8 cellular contexts compared by ENCODE assay signal in genomic region chr7:23473848-23474097, GRCh38. TPM values are rescaled to one million over a fixed set of nuclear protein-coding genes. Genes with fewer than 3 reads are reported as not detected.
DNase-seq lines count a peak whose midpoint lies in the region; ATAC-seq, FAIRE-seq and TF ChIP-seq lines count a peak whose summit lies in the region.

No MANE protein-coding gene starts in this region.

- peaks cover 80% of the 10 kb centered on the region for H3K27me3 Mint-ChIP-seq in activated naive CD4-positive, alpha-beta T cell treated with anti-CD3 and anti-CD28 coated beads, Interleukin-2, amount 10 ng/mL, durations not matched to agents 7 days and 5 days
- H3K27me3 Mint-ChIP-seq in effector memory CD8-positive, alpha-beta T cell = peaks cover 68 to 69% of the 10 kb centered on the region in 2 donors

- peak overlapping the region; percentile 84 for H2AFZ ChIP-seq in endothelial cell of umbilical vein (ENCODE audit: low read depth, low read length)

- no peaks in the 10 kb centered on the region for H4K20me1 ChIP-seq in endothelial cell of umbilical vein (replicated peaks; ENCODE audit: control insufficient read depth, extremely low read depth, insufficient read depth, low read length)

- H3K9me1 ChIP-seq in endothelial cell of umbilical vein (replicated peaks; ENCODE audit: control insufficient read depth, extremely low read depth, insufficient read depth, low read length) = no peaks in the 10 kb centered on the region

- peak overlapping the region; percentile 68 for H3K4me3 Mint-ChIP-seq in activated naive CD4-positive, alpha-beta T cell treated with anti-CD3 and anti-CD28 coated beads, Interleukin-2, amount 10 ng/mL, durations not matched to agents 7 days and 5 days
- H3K4me3 Mint-ChIP-seq in effector memory CD8-positive, alpha-beta T cell = no peak overlapping the region

- TF ChIP-seq POLR2A in endothelial cell of umbilical vein (IDR thresholded peaks at IDR 0.05; ENCODE audit: low read depth, low read length) = no peak
- no peak for TF ChIP-seq POLR2A in spleen (IDR thresholded peaks at IDR 0.05)

- no peak for ATAC-seq in HG02973 (IDR thresholded peaks at IDR 0.05; ENCODE audit: unreplicated experiment)
- ATAC-seq in effector memory CD8-positive, alpha-beta T cell (replicated peaks) = no peak

- H3K4me3 ChIP-seq in endothelial cell of umbilical vein (replicated peaks in 1 of 3; ENCODE audit: insufficient read depth in 1 of 3, low read depth in 1 of 3, low read length in 3 of 3) = peak overlapping the region; percentile 11 to 74 (median 50)
- H3K4me3 ChIP-seq in spleen = peak overlapping the region in 7 of 8 donors; percentile 21 to 66 (median 32)

- no peak overlapping the region for H3K27ac Mint-ChIP-seq in activated naive CD4-positive, alpha-beta T cell treated with anti-CD3 and anti-CD28 coated beads, Interleukin-2, amount 10 ng/mL, durations not matched to agents 7 days and 5 days
- H3K27ac Mint-ChIP-seq in effector memory CD8-positive, alpha-beta T cell = no peak overlapping the region

- H3K9me3 Mint-ChIP-seq in activated naive CD4-positive, alpha-beta T cell treated with anti-CD3 and anti-CD28 coated beads, Interleukin-2, amount 10 ng/mL, durations not matched to agents 7 days and 5 days = no peaks in the 10 kb centered on the region
- H3K9me3 Mint-ChIP-seq in effector memory CD8-positive, alpha-beta T cell = no peaks in the 10 kb centered on the region

- H3K4me1 ChIP-seq in endothelial cell of umbilical vein (ENCODE audit: control insufficient read depth, extremely low read depth, insufficient read depth, low read length) (peaks cover 19% of the 10 kb centered on the region), spleen (peaks cover 26 to 52% (median 45%) of the 10 kb centered on the region in 6 donors)

- CTCF ChIA-PET in activated naive CD4-positive, alpha-beta T cell treated with anti-CD3 and anti-CD28 coated beads, Interleukin-2, amount 10 ng/mL, durations not matched to agents 7 days and 5 days (lab: Charles Lee) = interaction anchor here (1.7 kb wide), 1 partner anchor 201 kb away, joined by 9 read pairs; no protein-coding TSS in a partner anchor
- CTCF ChIA-PET in endothelial cell of umbilical vein (lab: Charles Lee) = interaction anchor here (1.4 to 2.0 kb wide), 2 partner anchors 116 to 201 kb away, joined by 12 to 14 read pairs; no protein-coding TSS in a partner anchor

- H3K79me2 ChIP-seq in endothelial cell of umbilical vein (ENCODE audit: control insufficient read depth, insufficient read depth, low read length) = peaks cover 12% of the 10 kb centered on the region

- H3K4me2 ChIP-seq in endothelial cell of umbilical vein (ENCODE audit: insufficient read depth, low read length) = peak overlapping the region; percentile 69

- TF ChIP-seq CTCF in endothelial cell of umbilical vein (IDR thresholded peaks at IDR 0.05; ENCODE audit: extremely low read depth in 1 of 2, insufficient read depth in 1 of 2, low read depth in 1 of 2, low read length in 2 of 2) = no peak
- TF ChIP-seq CTCF in spleen (IDR thresholded peaks at IDR 0.05 in 8 of 11, conservative IDR thresholded peaks at IDR 0.05 in 3 of 11) = no peak

- H3K27me3 ChIP-seq in endothelial cell of umbilical vein (ENCODE audit: control insufficient read depth in 2 of 2, insufficient read depth in 2 of 2, low read length in 2 of 2) (peaks cover 24 to 41% of the 10 kb centered on the region in 2 experiments), spleen (replicated peaks in 1 of 7) (peaks cover 10 to 100% (median 100%) of the 10 kb centered on the region in 7 donors)

- no TSS peak for BruUV-seq in endothelial cell of umbilical vein (replicated peaks; lab: Mats Ljungman, UMichigan)

- H3K9ac ChIP-seq in endothelial cell of umbilical vein (replicated peaks; ENCODE audit: extremely low read depth, insufficient read depth, low read length) = peak overlapping the region; percentile 63

- H3K9me3 ChIP-seq in endothelial cell of umbilical vein (replicated peaks; ENCODE audit: control insufficient read depth, insufficient read depth, low read length) = no peaks in the 10 kb centered on the region
- peaks cover 0 to 22% (median 0%) of the 10 kb centered on the region in 8 donors for H3K9me3 ChIP-seq in spleen

- no peak for FAIRE-seq in endothelial cell of umbilical vein (lab: Jason Lieb, UNC)

- peak overlapping the region; percentile 29 for H3K27ac ChIP-seq in endothelial cell of umbilical vein (ENCODE audit: insufficient read depth, low read depth, low read length)
- no peak overlapping the region for H3K27ac ChIP-seq in spleen

- peaks cover 4% of the 10 kb centered on the region for H3K36me3 Mint-ChIP-seq in activated naive CD4-positive, alpha-beta T cell treated with anti-CD3 and anti-CD28 coated beads, Interleukin-2, amount 10 ng/mL, durations not matched to agents 7 days and 5 days
- peaks cover 23% of the 10 kb centered on the region for H3K36me3 Mint-ChIP-seq in effector memory CD8-positive, alpha-beta T cell (ENCODE audit: insufficient read depth)

- WGBS in spleen, 5 donors = 1 to 2% (median 2%) methylated on average over 17 to 24 of the region's 24 CpGs

- peaks cover 35% of the 10 kb centered on the region for H3K4me1 Mint-ChIP-seq in activated naive CD4-positive, alpha-beta T cell treated with anti-CD3 and anti-CD28 coated beads, Interleukin-2, amount 10 ng/mL, durations not matched to agents 7 days and 5 days
- H3K4me1 Mint-ChIP-seq in effector memory CD8-positive, alpha-beta T cell (ENCODE audit: low read depth in 2 of 2) = peaks cover 13 to 23% of the 10 kb centered on the region in 2 donors

- no peak for DNase-seq in activated naive CD4-positive, alpha-beta T cell treated with anti-CD3 and anti-CD28 coated beads, Interleukin-2, amount 10 ng/mL, durations not matched to agents 7 days and 5 days
- no peak for DNase-seq in activated naive CD4-positive, alpha-beta T cell treated with Interleukin-2 at 50 U/mL for 16 hours
- DNase-seq in NCI-H146 treated with DMSO at 0.1 percent for 48 hours (lab: John Stamatoyannopoulos, UW; ENCODE audit: unreplicated experiment) (peak; percentile 72), endothelial cell of umbilical vein (ENCODE audit: low read depth, low spot score) (no peak), spleen (no peak)
- DNase-seq in effector memory CD8-positive, alpha-beta T cell = no peak
- DNase-seq in activated naive CD4-positive, alpha-beta T cell treated with anti-CD3 and anti-CD28 coated beads, Interleukin-2, amount 50 U/mL, for 16 hours = no peak

- POLR2A ChIA-PET in endothelial cell of umbilical vein (lab: Charles Lee) = interaction anchor here (0.6 to 1.2 kb wide), 2 partner anchors 11 to 158 kb away, joined by 3 to 8 read pairs; no protein-coding TSS in a partner anchor

- H3K36me3 ChIP-seq in endothelial cell of umbilical vein (ENCODE audit: control insufficient read depth in 2 of 2, extremely low read depth in 1 of 2, insufficient read depth in 2 of 2, low read length in 2 of 2) (no peaks in the 10 kb centered on the region), spleen (no peaks in the 10 kb centered on the region)

- intact Hi-C loops in endothelial cell of umbilical vein (cut with micrococcal nuclease) = loop anchor here (2.0 to 10.0 kb wide), 2 partner anchors 17 to 289 kb away; partner anchors contain the start of gene NUP42
- intact Hi-C loops in spleen (cut with DNase I; ENCODE audit: low total_unique reads) = no loop called here

- dilution Hi-C loops in endothelial cell of umbilical vein (cut with MboI; ENCODE audit: extremely low pct_ligation_motif_present, low sequenced_read_pairs) = no loop called here

TF ChIP-seq in endothelial cell of umbilical vein, 7 proteins besides CTCF, POLR2A, EP300 and RAD21:
- TF ChIP-seq MYC (IDR thresholded peaks at IDR 0.05; ENCODE audit: low read depth, low read length) = no peak
- no peak for TF ChIP-seq GATA2 (IDR thresholded peaks at IDR 0.05; ENCODE audit: insufficient read depth, insufficient read length, low read depth, low read length)
- no peak for TF ChIP-seq MAX (IDR thresholded peaks at IDR 0.05; ENCODE audit: insufficient read depth, insufficient read length)
- no peak for TF ChIP-seq FOS (IDR thresholded peaks at IDR 0.05; ENCODE audit: borderline replicate concordance, insufficient read depth, low read length)
- no peak for TF ChIP-seq JUN (IDR thresholded peaks at IDR 0.05; ENCODE audit: borderline replicate concordance, insufficient read depth, insufficient read length, low read depth)
- TF ChIP-seq POLR2AphosphoS5 (IDR thresholded peaks at IDR 0.05; ENCODE audit: insufficient read depth, low read depth, low read length) = no peak
- TF ChIP-seq EZH2 (IDR thresholded peaks at IDR 0.05; ENCODE audit: borderline replicate concordance, low read depth, low read length, severe bottlenecking) = no peak

RNA-seq across cellular contexts. Expression of gene IGF2BP3, which starts 3.5 kb away (rescaled TPM):
- total RNA-seq in endothelial cell of umbilical vein (111 and 117 TPM in 2 replicates), spleen (1 to 10 TPM; 1.0 to 6.8 (median 1.7) TPM)
- polyA plus RNA-seq in endothelial cell of umbilical vein (30.7 and 41.2 TPM in 2 replicates), spleen (1 to 10 TPM in 1 of 3 donors, under 1 TPM in 2; 0.17 to 2.2 (median 0.22) TPM)
- polyA plus RNA-seq in endothelial cell of umbilical vein (2011; cell fraction: cytosol; rRNA removed) = 59.9 and 81.1 TPM in 2 replicates
- 125 and 193 TPM in 2 replicates for polyA plus RNA-seq in endothelial cell of umbilical vein (2011; cell fraction: nucleus; rRNA removed)
- polyA plus RNA-seq in endothelial cell of umbilical vein (2012) = 73.1 and 143 TPM in 2 replicates
- 76.6 and 80.5 TPM in 2 replicates for polyA minus RNA-seq in endothelial cell of umbilical vein
- polyA minus RNA-seq in endothelial cell of umbilical vein (2011; cell fraction: cytosol; rRNA and poly(A)+ RNA removed) = 45.8 TPM
- polyA minus RNA-seq in endothelial cell of umbilical vein (2011; cell fraction: nucleus; rRNA and poly(A)+ RNA removed) = 130 and 167 TPM in 2 replicates

RNA-seq across cellular contexts. Expression of gene TRA2A, which starts 58.0 kb away (rescaled TPM):
- 105 and 112 TPM in 2 replicates for total RNA-seq in endothelial cell of umbilical vein
- polyA plus RNA-seq in endothelial cell of umbilical vein = 55.1 and 85.7 TPM in 2 replicates
- polyA plus RNA-seq in endothelial cell of umbilical vein (2011; cell fraction: cytosol; rRNA removed) = 60.1 and 64.1 TPM in 2 replicates
- 125 and 143 TPM in 2 replicates for polyA plus RNA-seq in endothelial cell of umbilical vein (2011; cell fraction: nucleus; rRNA removed)
- 60.5 and 71.5 TPM in 2 replicates for polyA plus RNA-seq in endothelial cell of umbilical vein (2012)
- polyA minus RNA-seq in endothelial cell of umbilical vein = 76.4 and 89.5 TPM in 2 replicates
- polyA minus RNA-seq in endothelial cell of umbilical vein (2011; cell fraction: cytosol; rRNA and poly(A)+ RNA removed) = 40.5 TPM
- 103 and 113 TPM in 2 replicates for polyA minus RNA-seq in endothelial cell of umbilical vein (2011; cell fraction: nucleus; rRNA and poly(A)+ RNA removed)
- 10 to 100 TPM; 59.2 to 98.7 (median 89.6) TPM for total RNA-seq in spleen
- polyA plus RNA-seq in spleen = 10 to 100 TPM; 67.3 to 89.7 (median 85.7) TPM

Comparison
In these comparisons a context has a peak if more than half of its experiments do, and no peak if none do; other contexts are left out.
1. RNA of gene IGF2BP3, which starts 3.5 kb away (total RNA-seq): 111 to 117 TPM in endothelial cell of umbilical vein; 1.0 to 6.8 TPM in spleen; every median in the first group is over 10 times any median in the second.